In the genomic region with DNA sequence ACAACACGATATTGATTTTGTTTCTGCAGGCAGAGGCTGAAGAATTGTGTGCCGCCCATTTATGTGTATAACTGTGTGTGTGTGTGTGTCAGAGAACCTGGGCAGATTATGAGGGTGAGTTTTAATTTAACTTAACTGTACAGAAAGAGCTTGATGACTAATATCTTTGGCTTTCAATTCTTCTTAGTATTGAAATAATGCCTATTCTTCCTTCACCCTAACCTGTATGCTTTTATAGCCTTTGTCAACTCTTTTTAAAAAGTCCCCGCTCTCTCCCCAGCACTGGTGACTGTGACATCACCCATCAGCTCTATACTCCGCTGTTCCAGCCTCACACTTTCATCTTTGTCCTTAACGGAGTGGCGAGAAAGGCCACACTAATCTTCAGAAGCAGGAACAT, we compare ENCODE assay signal across 31 cellular contexts.
DNase-seq lines count a peak whose midpoint lies in the region; ATAC-seq, FAIRE-seq and TF ChIP-seq lines count a peak whose summit lies in the region.
"Had no signal": no experiment of that assay in that cellular context is flagged by ENCODE, and none has a peak within 500 bp of the region (broad histone marks: within the 10 kb centered on the region; RNA-seq: fewer than 3 reads in every experiment).

No MANE protein-coding gene starts in this region.

- H3K27me3 Mint-ChIP-seq in activated CD8-positive, alpha-beta T cell treated with anti-CD3 and anti-CD28 coated beads for 36 hours = peaks cover 9% of the 10 kb centered on the region
- H3K27me3 Mint-ChIP-seq in activated CD8-positive, alpha-beta T cell treated with anti-CD3 and anti-CD28 coated beads, Interleukin-2, amount 10 ng/mL, durations not matched to agents 7 days and 5 days (ENCODE audit: low read depth) = peaks cover 10% of the 10 kb centered on the region

- H3K4me3 ChIP-seq in Loucy (ENCODE audit: low read length, poor library complexity, severe bottlenecking) (no peak overlapping the region), bronchial epithelial cell (ENCODE audit: low read depth, low read length) (no peak overlapping the region)
- H3K4me3 ChIP-seq: cardiac muscle cell, esophagus muscularis mucosa, SK-N-MC, transverse colon had no signal

- peak; percentile 61 for ATAC-seq in activated CD8-positive, alpha-beta T cell treated with anti-CD3 and anti-CD28 coated beads for 36 hours
- ATAC-seq in activated CD8-positive, alpha-beta T cell treated with anti-CD3 and anti-CD28 coated beads, Interleukin-2, amount 10 ng/mL, durations not matched to agents 7 days and 5 days = no peak
- ATAC-seq: HCT116 had no signal

- no peaks in the 10 kb centered on the region for H3F3A ChIP-seq in Loucy (ENCODE audit: low read depth)

- no peak for TF ChIP-seq CTCF in activated CD8-positive, alpha-beta T cell treated with anti-CD3 and anti-CD28 coated beads for 36 hours (IDR thresholded peaks at IDR 0.05)
- TF ChIP-seq CTCF in Loucy (conservative IDR thresholded peaks at IDR 0.05; ENCODE audit: low read length) = no peak
- no peak for TF ChIP-seq CTCF in bronchial epithelial cell (IDR thresholded peaks at IDR 0.05; ENCODE audit: insufficient read depth, low read length, severe bottlenecking)
- TF ChIP-seq CTCF in GM10266 (IDR thresholded peaks at IDR 0.05; ENCODE audit: control insufficient read depth, insufficient read depth, low read depth, missing control alignments) = no peak

- H3K36me3 ChIP-seq in Loucy (ENCODE audit: insufficient read depth, low read length) (no peaks in the 10 kb centered on the region), bronchial epithelial cell (ENCODE audit: control insufficient read depth, insufficient read depth, low read length) (no peaks in the 10 kb centered on the region)
- H3K36me3 ChIP-seq: cardiac muscle cell, esophagus muscularis mucosa, transverse colon had no signal

- H3K4me1 Mint-ChIP-seq in activated CD8-positive, alpha-beta T cell treated with anti-CD3 and anti-CD28 coated beads for 36 hours (ENCODE audit: low read depth) = peaks cover 9% of the 10 kb centered on the region
- H3K4me1 Mint-ChIP-seq in activated CD8-positive, alpha-beta T cell treated with anti-CD3 and anti-CD28 coated beads, Interleukin-2, amount 10 ng/mL, durations not matched to agents 7 days and 5 days (ENCODE audit: low read depth) = peaks cover 18% of the 10 kb centered on the region
- H3K4me1 Mint-ChIP-seq: activated CD4-positive, alpha-beta memory T cell treated with anti-CD3 and anti-CD28 coated beads, Interleukin-2, amount 10 ng/mL, durations not matched to agents 7 days and 5 days had no signal

- CTCF ChIA-PET in activated CD8-positive, alpha-beta T cell treated with anti-CD3 and anti-CD28 coated beads for 36 hours (lab: Charles Lee) = no interaction called here
- CTCF ChIA-PET in activated CD8-positive, alpha-beta T cell treated with anti-CD3 and anti-CD28 coated beads, Interleukin-2, amount 10 ng/mL, durations not matched to agents 7 days and 5 days (lab: Charles Lee) = interaction anchor here (0.7 to 1.5 kb wide), 3 partner anchors 25 to 179 kb away, joined by 3 to 5 read pairs (median 3); no protein-coding TSS in a partner anchor

- H3K4me3 Mint-ChIP-seq in activated CD8-positive, alpha-beta T cell treated with anti-CD3 and anti-CD28 coated beads for 36 hours = no peak overlapping the region
- H3K4me3 Mint-ChIP-seq in activated CD8-positive, alpha-beta T cell treated with anti-CD3 and anti-CD28 coated beads, Interleukin-2, amount 10 ng/mL, durations not matched to agents 7 days and 5 days = no peak overlapping the region
- H3K4me3 Mint-ChIP-seq: activated CD4-positive, alpha-beta memory T cell treated with anti-CD3 and anti-CD28 coated beads, Interleukin-2, amount 10 ng/mL, durations not matched to agents 7 days and 5 days; T-helper 1 cell treated with Interleukin-12 subunit alpha and Interleukin-12 subunit beta and Interleukin-4 antibody, amounts not matched to agents 30 μg/mL and 1 μg/mL, for 36 hours had no signal

- H3K79me2 ChIP-seq in Loucy (ENCODE audit: insufficient read depth, low read length) = no peaks in the 10 kb centered on the region

- no peaks in the 10 kb centered on the region for H3K9me3 Mint-ChIP-seq in activated CD8-positive, alpha-beta T cell treated with anti-CD3 and anti-CD28 coated beads for 36 hours
- H3K9me3 Mint-ChIP-seq in activated CD8-positive, alpha-beta T cell treated with anti-CD3 and anti-CD28 coated beads, Interleukin-2, amount 10 ng/mL, durations not matched to agents 7 days and 5 days (ENCODE audit: insufficient read depth) = no peaks in the 10 kb centered on the region
- H3K9me3 Mint-ChIP-seq: activated CD4-positive, alpha-beta memory T cell treated with anti-CD3 and anti-CD28 coated beads, Interleukin-2, amount 10 ng/mL, durations not matched to agents 7 days and 5 days; CD8-positive, alpha-beta T cell; T-helper 1 cell treated with Interleukin-12 subunit alpha and Interleukin-12 subunit beta and Interleukin-4 antibody, amounts not matched to agents 30 μg/mL and 1 μg/mL, for 36 hours had no signal

- H3K36me3 Mint-ChIP-seq in activated CD8-positive, alpha-beta T cell treated with anti-CD3 and anti-CD28 coated beads for 36 hours (ENCODE audit: low read depth) = no peaks in the 10 kb centered on the region
- no peaks in the 10 kb centered on the region for H3K36me3 Mint-ChIP-seq in activated CD8-positive, alpha-beta T cell treated with anti-CD3 and anti-CD28 coated beads, Interleukin-2, amount 10 ng/mL, durations not matched to agents 7 days and 5 days (ENCODE audit: low read depth)
- H3K36me3 Mint-ChIP-seq: CD8-positive, alpha-beta T cell had no signal

- H2AFZ ChIP-seq in Loucy (ENCODE audit: low read length) = no peak overlapping the region

- no peaks in the 10 kb centered on the region for H3K9me3 ChIP-seq in Loucy (ENCODE audit: insufficient read depth, low read depth, low read length)
- H3K9me3 ChIP-seq: esophagus muscularis mucosa, transverse colon had no signal

- peaks cover 47% of the 10 kb centered on the region for H3K4me1 ChIP-seq in Loucy (ENCODE audit: insufficient read depth, low read length, poor library complexity, severe bottlenecking)
- H3K4me1 ChIP-seq: esophagus muscularis mucosa, transverse colon had no signal

- no peak for DNase-seq in activated CD8-positive, alpha-beta T cell treated with anti-CD3 and anti-CD28 coated beads for 36 hours
- no peak for DNase-seq in activated CD8-positive, alpha-beta T cell treated with anti-CD3 and anti-CD28 coated beads, Interleukin-2, amount 10 ng/mL, durations not matched to agents 7 days and 5 days
- DNase-seq in bronchial epithelial cell (ENCODE audit: low read depth) (peak; percentile 31), renal cortical epithelial cell (ENCODE audit: low read depth) (peak; percentile 83), GM10266 (ENCODE audit: extremely low spot score) (no peak), NCI-H2227 (lab: John Stamatoyannopoulos, UW; ENCODE audit: unreplicated experiment) (no peak), islet precursor cell (no peak)
- DNase-seq: 8988T; activated CD4-positive, alpha-beta memory T cell treated with anti-CD3 and anti-CD28 coated beads, Interleukin-2, amount 10 ng/mL, durations not matched to agents 7 days and 5 days; activated naive CD4-positive, alpha-beta T cell treated with Interleukin-2 at 50 U/mL for 16 hours; activated T-cell treated with anti-CD3 and anti-CD28 coated beads for 4 hours; cortex of kidney; DMS153; foreskin melanocyte; KG1; mesendoderm; NCI-H1417 treated with DMSO at 0.1 percent for 48 hours; NCI-H2107; NCI-H446 treated with DMSO at 0.1 percent for 48 hours; NCI-H82; nucleus accumbens; small intestine; transverse colon had no signal

- POLR2A ChIA-PET in activated CD8-positive, alpha-beta T cell treated with anti-CD3 and anti-CD28 coated beads for 36 hours (lab: Charles Lee) = no interaction called here
- POLR2A ChIA-PET in activated CD8-positive, alpha-beta T cell treated with anti-CD3 and anti-CD28 coated beads, Interleukin-2, amount 10 ng/mL, durations not matched to agents 7 days and 5 days (lab: Charles Lee) = interaction anchor here (0.7 kb wide), 1 partner anchor 39 kb away, joined by 3 read pairs; no protein-coding TSS in a partner anchor

- H3K9me2 ChIP-seq in Loucy (replicated peaks; ENCODE audit: low read depth, low read length) = no peaks in the 10 kb centered on the region

- FAIRE-seq in bronchial epithelial cell (lab: Jason Lieb, UNC) = no peak
- FAIRE-seq: small intestine, TTC549 had no signal

- H4K20me1 ChIP-seq in Loucy (ENCODE audit: insufficient read depth, low read length, poor library complexity, severe bottlenecking) = no peaks in the 10 kb centered on the region

- H3K27ac Mint-ChIP-seq in activated CD8-positive, alpha-beta T cell treated with anti-CD3 and anti-CD28 coated beads for 36 hours = no peak overlapping the region
- H3K27ac Mint-ChIP-seq in activated CD8-positive, alpha-beta T cell treated with anti-CD3 and anti-CD28 coated beads, Interleukin-2, amount 10 ng/mL, durations not matched to agents 7 days and 5 days = no peak overlapping the region
- H3K27ac Mint-ChIP-seq: activated CD4-positive, alpha-beta memory T cell treated with anti-CD3 and anti-CD28 coated beads, Interleukin-2, amount 10 ng/mL, durations not matched to agents 7 days and 5 days; CD8-positive, alpha-beta T cell; T-helper 1 cell treated with Interleukin-12 subunit alpha and Interleukin-12 subunit beta and Interleukin-4 antibody, amounts not matched to agents 30 μg/mL and 1 μg/mL, for 36 hours had no signal

- peak overlapping the region; percentile 28 for H3K9ac ChIP-seq in Loucy (ENCODE audit: low read depth, low read length, poor library complexity, severe bottlenecking)

- intact Hi-C loops in activated CD8-positive, alpha-beta T cell treated with anti-CD3 and anti-CD28 coated beads for 36 hours (cut with micrococcal nuclease) = no loop called here

- H3K4me2 ChIP-seq in Loucy (ENCODE audit: low read depth, low read length, poor library complexity, severe bottlenecking) = no peak overlapping the region

- H3K27me3 ChIP-seq in Loucy (ENCODE audit: insufficient read depth, low read length, poor library complexity, severe bottlenecking) (no peaks in the 10 kb centered on the region), bronchial epithelial cell (ENCODE audit: control insufficient read depth, insufficient read depth, low read length) (no peaks in the 10 kb centered on the region)
- H3K27me3 ChIP-seq: cardiac muscle cell, esophagus muscularis mucosa, transverse colon had no signal

Comparison
In these comparisons a context has a peak if more than half of its experiments do, and no peak if none do; other contexts are left out.
1. DNase-seq: peak in bronchial epithelial cell (single experiment) and renal cortical epithelial cell (single experiment); none in activated CD8-positive, alpha-beta T cell treated with anti-CD3 and anti-CD28 coated beads for 36 hours (single experiment), activated CD8-positive, alpha-beta T cell treated with anti-CD3 and anti-CD28 coated beads, Interleukin-2, amount 10 ng/mL, durations not matched to agents 7 days and 5 days (single experiment), GM10266 (single experiment), NCI-H2227 (single experiment) and islet precursor cell (single experiment).